In genomic region chr2:42328148-42328833, GRCh38 we compare ENCODE assay signal across 8 cellular contexts. TPM values are rescaled to one million over a fixed set of nuclear protein-coding genes. Genes with fewer than 3 reads are reported as not detected.
DNase-seq lines count a peak whose midpoint lies in the region; ATAC-seq, FAIRE-seq and TF ChIP-seq lines count a peak whose summit lies in the region.

No MANE protein-coding gene starts in this region.

- POLR2A ChIA-PET in HEK293T (lab: Yijun Ruan, JAX), result no interaction called here

- H3K27me3 Mint-ChIP-seq in neural crest cell (ENCODE audit: low read depth), result no peaks in the 10 kb centered on the region

- H3K27ac ChIP-seq in heart right ventricle, result no peak overlapping the region

- peak in 8 of 9 donors; percentile 19 to 57 (median 50) for TF ChIP-seq CTCF in heart right ventricle (IDR thresholded peaks at IDR 0.05)
- peak; percentile 40 for TF ChIP-seq CTCF in bronchial epithelial cell (IDR thresholded peaks at IDR 0.05; ENCODE audit: insufficient read depth, low read length, severe bottlenecking)
- peak; percentile 63 for TF ChIP-seq CTCF in neural crest cell (conservative IDR thresholded peaks at IDR 0.05)

- no peak for FAIRE-seq in bronchial epithelial cell (lab: Jason Lieb, UNC)

- WGBS in heart right ventricle, 2 donors, result 73 to 76% methylated on average over 3 of the region's 3 CpGs

- H3K36me3 Mint-ChIP-seq in neural crest cell (ENCODE audit: low read depth), result peaks cover 5% of the 10 kb centered on the region

- no peaks in the 10 kb centered on the region for H3K9me3 ChIP-seq in heart right ventricle

- H3K36me3 ChIP-seq in heart right ventricle (peaks cover 0 to 98% (median 21%) of the 10 kb centered on the region in 9 donors), bronchial epithelial cell (ENCODE audit: control insufficient read depth, insufficient read depth, low read length) (peaks cover 2% of the 10 kb centered on the region)

- no peaks in the 10 kb centered on the region for H3K4me1 Mint-ChIP-seq in neural crest cell

- ATAC-seq in heart right ventricle (no peak), Right ventricle myocardium superior (ENCODE audit: poor library complexity) (no peak), GM21619 (IDR thresholded peaks at IDR 0.05; ENCODE audit: unreplicated experiment) (no peak), HG03139 (IDR thresholded peaks at IDR 0.05; ENCODE audit: unreplicated experiment) (no peak)

- no peak overlapping the region for H3K4me3 ChIP-seq in heart right ventricle
- H3K4me3 ChIP-seq in bronchial epithelial cell (ENCODE audit: low read depth, low read length), result no peak overlapping the region

- H3K4me1 ChIP-seq in heart right ventricle, result no peaks in the 10 kb centered on the region

- no peak overlapping the region for H3K4me3 Mint-ChIP-seq in neural crest cell

- H3K27me3 ChIP-seq in heart right ventricle (no peaks in the 10 kb centered on the region), bronchial epithelial cell (ENCODE audit: control insufficient read depth, insufficient read depth, low read length) (no peaks in the 10 kb centered on the region)

- DNase-seq in heart right ventricle (no peak), Right ventricle myocardium superior (no peak), NCI-H748 treated with DMSO at 0.1 percent for 48 hours (lab: John Stamatoyannopoulos, UW) (peak; percentile 14), bronchial epithelial cell (ENCODE audit: low read depth) (peak; percentile 46), neural crest cell (ENCODE audit: low read depth, low spot score) (no peak), HEK293T (ENCODE audit: extremely low spot score) (no peak)

- intact Hi-C loops in heart right ventricle (cut with DNase I) (loop anchor here in 7 of 10 donors (1.0 to 10.0 kb wide), 5 partner anchors 231 to 473 kb away; no protein-coding TSS in a partner anchor), Right ventricle myocardium superior (cut with DNase I) (no loop called here)

- no peaks in the 10 kb centered on the region for H3K9me3 Mint-ChIP-seq in neural crest cell

- peak overlapping the region; percentile 64 for H3K27ac Mint-ChIP-seq in neural crest cell (ENCODE audit: unreplicated experiment)

- CTCF ChIA-PET in HEK293T (lab: Yijun Ruan, JAX), result interaction anchor here (0.6 to 1.6 kb wide), 5 partner anchors 19 to 245 kb away, joined by 3 to 5 read pairs (median 3); no protein-coding TSS in a partner anchor

TF ChIP-seq in HEK293T, 16 proteins besides CTCF, POLR2A, EP300 and RAD21:
- no peak for TF ChIP-seq TARDBP (IDR thresholded peaks at IDR 0.05)
- TF ChIP-seq SUZ12 (IDR thresholded peaks at IDR 0.05), result no peak
- no peak for TF ChIP-seq ZNF384 (IDR thresholded peaks at IDR 0.05)
- no peak for TF ChIP-seq FOXM1 (IDR thresholded peaks at IDR 0.05; ENCODE audit: borderline replicate concordance)
- TF ChIP-seq SP1 (IDR thresholded peaks at IDR 0.05), result no peak
- no peak for TF ChIP-seq ARNT (IDR thresholded peaks at IDR 0.05)
- no peak for TF ChIP-seq BHLHE40 (IDR thresholded peaks at IDR 0.05; ENCODE audit: borderline replicate concordance)
- TF ChIP-seq NFRKB (IDR thresholded peaks at IDR 0.05), result no peak
- TF ChIP-seq LEF1 (IDR thresholded peaks at IDR 0.05; ENCODE audit: borderline replicate concordance), result no peak
- TF ChIP-seq FOXA1 (IDR thresholded peaks at IDR 0.05), result no peak
- TF ChIP-seq L3MBTL2 (conservative IDR thresholded peaks at IDR 0.05), result no peak
- TF ChIP-seq ELF4 (IDR thresholded peaks at IDR 0.05), result no peak
- no peak for TF ChIP-seq FOXK2 (IDR thresholded peaks at IDR 0.05)
- no peak for TF ChIP-seq CTBP1 (IDR thresholded peaks at IDR 0.05; ENCODE audit: borderline replicate concordance)
- TF ChIP-seq PKNOX1 (IDR thresholded peaks at IDR 0.05), result no peak
- no peak for TF ChIP-seq HDGF (IDR thresholded peaks at IDR 0.05; ENCODE audit: borderline replicate concordance)

RNA-seq across cellular contexts. Expression of gene COX7A2L, which starts 32.7 kb away (rescaled TPM):
- total RNA-seq in heart right ventricle (100 to 1,000 TPM in 9 of 10 donors, 10 to 100 TPM in 1; 93.9 to 141 (median 107) TPM), Right ventricle myocardium superior (90.1 TPM), bronchial epithelial cell (318 and 445 TPM in 2 replicates), neural crest cell (94.4 and 98.9 TPM in 2 replicates)
- 10 to 100 TPM; 36.4 to 97.8 TPM for polyA plus RNA-seq in heart right ventricle

Comparison
In these comparisons a context has a peak if more than half of its experiments do, and no peak if none do; other contexts are left out.
1. DNase-seq: peak in NCI-H748 treated with DMSO at 0.1 percent for 48 hours (single experiment) and bronchial epithelial cell (single experiment); none in heart right ventricle (0 of 2), Right ventricle myocardium superior (single experiment), neural crest cell (single experiment) and HEK293T (single experiment).
2. Peak in every context shown above with its lines, with median percentiles within 50 percentile points of each other: CTCF ChIP-seq.